8 cellular contexts compared by ENCODE assay signal in the genomic region with DNA sequence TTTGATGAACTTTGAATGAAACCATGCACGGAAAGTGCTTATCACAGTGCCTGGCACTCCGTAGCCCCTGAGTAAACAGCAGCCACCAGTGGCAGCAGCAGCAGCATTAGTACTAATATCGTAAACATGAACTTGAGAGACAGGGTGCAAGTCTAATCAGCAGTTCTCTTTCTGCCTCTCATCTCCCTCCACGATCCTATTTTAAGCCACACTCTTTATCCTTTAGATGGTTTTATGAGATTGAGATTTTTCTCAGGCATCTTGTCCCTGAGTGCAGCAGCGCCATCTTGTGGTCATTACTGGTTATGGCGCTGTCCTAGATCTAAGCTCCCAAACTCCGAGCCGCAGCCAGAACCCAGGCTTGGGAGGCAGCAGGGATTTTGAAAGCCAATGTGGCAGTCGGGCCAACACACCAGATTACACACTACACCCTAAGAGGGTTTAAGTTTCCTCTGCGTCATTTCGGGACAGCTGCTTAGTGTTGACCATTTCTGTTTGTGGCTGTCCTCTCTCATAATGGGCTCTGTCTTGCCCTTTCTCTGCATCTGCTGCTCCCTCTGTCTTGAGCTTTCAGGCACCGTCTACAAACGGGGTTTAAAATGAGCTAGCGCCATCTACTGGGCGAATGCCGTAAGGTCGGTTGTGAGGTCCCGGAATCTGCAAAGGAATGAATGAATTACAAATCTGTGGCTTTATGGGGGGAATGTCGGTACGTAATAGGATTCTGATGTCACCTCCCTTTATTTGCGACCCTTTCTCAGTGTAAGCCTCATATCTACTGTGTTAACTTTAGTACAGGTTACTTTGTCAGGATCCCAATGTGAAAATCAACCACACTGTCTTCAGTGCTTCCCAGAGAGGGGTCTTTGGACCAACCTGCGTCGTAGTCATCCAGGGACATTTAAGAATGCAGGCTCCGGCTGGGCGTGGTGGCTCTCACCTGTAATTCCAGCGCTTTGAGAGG.
A peak's percentile ranks its signal among the peaks of the same experiment; 100 is the strongest.
DNase-seq lines count a peak whose midpoint lies in the region; ATAC-seq and TF ChIP-seq lines count a peak whose summit lies in the region.

No MANE protein-coding gene starts in this region.

- POLR2A ChIA-PET in CD4-positive, alpha-beta memory T cell (lab: Charles Lee; ENCODE audit: partially characterized antibody) = interaction anchor here (0.6 to 3.1 kb wide), 24 partner anchors 10 to 781 kb away, joined by 3 to 40 read pairs (median 4); partner anchors contain the start of genes CNEP1R1, CYLD, HEATR3 and SNX20
- POLR2A ChIA-PET in activated CD8-positive, alpha-beta T cell treated with anti-CD3 and anti-CD28 coated beads for 36 hours (lab: Charles Lee) = interaction anchor here (0.5 to 1.7 kb wide), 3 partner anchors 60 to 405 kb away, joined by 3 to 4 read pairs (median 3); no protein-coding TSS in a partner anchor

- peak; percentile 89 to 91 (median 90) for DNase-seq in CD4-positive, alpha-beta memory T cell
- DNase-seq in NCI-H774 (lab: John Stamatoyannopoulos, UW) (peak; percentile 84), lung (ENCODE audit: low spot score) (peak; percentile 83)
- DNase-seq in activated CD8-positive, alpha-beta T cell treated with anti-CD3 and anti-CD28 coated beads for 36 hours = peak; percentile 91
- peak; percentile 71 to 79 (median 75) for DNase-seq in effector memory CD4-positive, alpha-beta T cell
- peak; percentile 69 to 85 (median 79) for DNase-seq in stimulated activated CD4-positive, alpha-beta T cell treated with anti-CD3 and anti-CD28 coated beads, TNF-alpha, amount 100 ng/mL, for 48 hours (ENCODE audit: low read depth in 3 of 3)

- peaks cover 10 to 22% (median 16%) of the 10 kb centered on the region in 4 donors for H3K4me1 Mint-ChIP-seq in CD4-positive, alpha-beta memory T cell
- H3K4me1 Mint-ChIP-seq in activated CD8-positive, alpha-beta T cell treated with anti-CD3 and anti-CD28 coated beads for 36 hours (ENCODE audit: low read depth) = peaks cover 13% of the 10 kb centered on the region

- H3K9me3 ChIP-seq in CD4-positive, alpha-beta memory T cell (ENCODE audit: control insufficient read depth in 1 of 2, low read length in 2 of 2) = no peaks in the 10 kb centered on the region
- H3K9me3 ChIP-seq in effector memory CD4-positive, alpha-beta T cell (ENCODE audit: control insufficient read depth, low read length) = no peaks in the 10 kb centered on the region
- H3K9me3 ChIP-seq in lung (ENCODE audit: control insufficient read depth in 2 of 2, insufficient read depth in 1 of 2, low read length in 1 of 2) = no peaks in the 10 kb centered on the region

- H3K4me3 Mint-ChIP-seq in CD4-positive, alpha-beta memory T cell = peak overlapping the region; percentile 72 to 89 (median 82)
- H3K4me3 Mint-ChIP-seq in activated CD8-positive, alpha-beta T cell treated with anti-CD3 and anti-CD28 coated beads for 36 hours = peak overlapping the region; percentile 66

- peaks cover 8% of the 10 kb centered on the region for H3K4me1 ChIP-seq in CD4-positive, alpha-beta memory T cell (ENCODE audit: insufficient read depth, low read length)
- H3K4me1 ChIP-seq in effector memory CD4-positive, alpha-beta T cell (ENCODE audit: control insufficient read depth, insufficient read depth, low read length, poor library complexity, severe bottlenecking) = no peaks in the 10 kb centered on the region
- no peaks in the 10 kb centered on the region for H3K4me1 ChIP-seq in lung (ENCODE audit: control insufficient read depth in 2 of 2, insufficient read depth in 2 of 2, low read length in 2 of 2)

- H3K36me3 ChIP-seq in CD4-positive, alpha-beta memory T cell (ENCODE audit: insufficient read depth, low read length) = no peaks in the 10 kb centered on the region
- no peaks in the 10 kb centered on the region for H3K36me3 ChIP-seq in effector memory CD4-positive, alpha-beta T cell (ENCODE audit: control insufficient read depth, insufficient read depth, low read length)
- H3K36me3 ChIP-seq in lung (ENCODE audit: control insufficient read depth in 2 of 2, insufficient read depth in 2 of 2, low read length in 2 of 2) = no peaks in the 10 kb centered on the region

- peak; percentile 91 for ATAC-seq in GM19455 (IDR thresholded peaks at IDR 0.05; ENCODE audit: unreplicated experiment)
- ATAC-seq in HG03575 (IDR thresholded peaks at IDR 0.05; ENCODE audit: extremely low read depth, insufficient number of reproducible peaks, low FRiP score, unreplicated experiment) = peak; percentile 83
- ATAC-seq in activated CD8-positive, alpha-beta T cell treated with anti-CD3 and anti-CD28 coated beads for 36 hours = peak; percentile 92
- peak; percentile 93 for ATAC-seq in lung (ENCODE audit: insufficient read depth, low FRiP score)

- H3K4me3 ChIP-seq in CD4-positive, alpha-beta memory T cell (ENCODE audit: low read length in 2 of 2) = peak overlapping the region; percentile 23 to 39
- H3K4me3 ChIP-seq in effector memory CD4-positive, alpha-beta T cell (ENCODE audit: insufficient read depth, low read depth, low read length, poor library complexity, severe bottlenecking) = peak overlapping the region; percentile 41
- H3K4me3 ChIP-seq in lung = no peak overlapping the region

- intact Hi-C loops in CD4-positive, alpha-beta memory T cell (cut with micrococcal nuclease) = loop anchor here (1.0 to 10.0 kb wide), 12 partner anchors 59 to 952 kb away; partner anchors contain the start of genes CNEP1R1 and ZNF423
- intact Hi-C loops in activated CD8-positive, alpha-beta T cell treated with anti-CD3 and anti-CD28 coated beads for 36 hours (cut with micrococcal nuclease) = loop anchor here (1.0 to 5.0 kb wide), 2 partner anchors 59 to 141 kb away; no protein-coding TSS in a partner anchor

- H3K27ac Mint-ChIP-seq in CD4-positive, alpha-beta memory T cell = peak overlapping the region; percentile 81 to 95 (median 90)
- H3K27ac Mint-ChIP-seq in activated CD8-positive, alpha-beta T cell treated with anti-CD3 and anti-CD28 coated beads for 36 hours = peak overlapping the region; percentile 70

- peaks cover 0 to 2% of the 10 kb centered on the region in 2 donors for H3K36me3 Mint-ChIP-seq in CD4-positive, alpha-beta memory T cell
- H3K36me3 Mint-ChIP-seq in activated CD8-positive, alpha-beta T cell treated with anti-CD3 and anti-CD28 coated beads for 36 hours (ENCODE audit: low read depth) = no peaks in the 10 kb centered on the region

- H3K9me3 Mint-ChIP-seq in CD4-positive, alpha-beta memory T cell = no peaks in the 10 kb centered on the region
- H3K9me3 Mint-ChIP-seq in activated CD8-positive, alpha-beta T cell treated with anti-CD3 and anti-CD28 coated beads for 36 hours = no peaks in the 10 kb centered on the region

- peaks cover 0 to 2% of the 10 kb centered on the region in 2 donors for H3K27me3 Mint-ChIP-seq in CD4-positive, alpha-beta memory T cell
- H3K27me3 Mint-ChIP-seq in activated CD8-positive, alpha-beta T cell treated with anti-CD3 and anti-CD28 coated beads for 36 hours = no peaks in the 10 kb centered on the region

- no peak overlapping the region for H3K27ac ChIP-seq in CD4-positive, alpha-beta memory T cell (ENCODE audit: low read depth, low read length)
- H3K27ac ChIP-seq in effector memory CD4-positive, alpha-beta T cell (ENCODE audit: insufficient read depth, low read length, poor library complexity, severe bottlenecking) = no peak overlapping the region
- peak overlapping the region; percentile 61 to 65 for H3K27ac ChIP-seq in lung (ENCODE audit: low read depth in 1 of 2, low read length in 1 of 2)

- WGBS in lung, 2 donors = 11 to 13% methylated on average over 26 of the region's 26 CpGs

- CTCF ChIA-PET in CD4-positive, alpha-beta memory T cell (lab: Charles Lee; ENCODE audit: partially characterized antibody) = interaction anchor here (0.6 to 13.4 kb wide), 96 partner anchors 8 to 786 kb away, joined by 3 to 458 read pairs (median 5); partner anchors contain the start of genes ADCY7, CNEP1R1, CYLD and SNX20
- CTCF ChIA-PET in activated CD8-positive, alpha-beta T cell treated with anti-CD3 and anti-CD28 coated beads for 36 hours (lab: Charles Lee) = interaction anchor here (0.6 to 7.0 kb wide), 108 partner anchors 8 to 782 kb away, joined by 3 to 275 read pairs (median 5); partner anchors contain the start of genes BRD7, CNEP1R1, CYLD and SNX20

- H3K27me3 ChIP-seq in CD4-positive, alpha-beta memory T cell (ENCODE audit: insufficient read depth, low read length) = no peaks in the 10 kb centered on the region
- no peaks in the 10 kb centered on the region for H3K27me3 ChIP-seq in effector memory CD4-positive, alpha-beta T cell (replicated peaks; ENCODE audit: control insufficient read depth, insufficient read depth, low read length, poor library complexity, severe bottlenecking)
- no peaks in the 10 kb centered on the region for H3K27me3 ChIP-seq in lung (ENCODE audit: control insufficient read depth, insufficient read depth)

- TF ChIP-seq CTCF in activated CD8-positive, alpha-beta T cell treated with anti-CD3 and anti-CD28 coated beads for 36 hours (IDR thresholded peaks at IDR 0.05) = peak; percentile 98
- peak; percentile 82 for TF ChIP-seq CTCF in lung (IDR thresholded peaks at IDR 0.05; ENCODE audit: control extremely low read depth, extremely low read depth)

Comparison
In these comparisons a context has a peak if more than half of its experiments do, and no peak if none do; other contexts are left out.
1. H3K27ac ChIP-seq: peak in lung (2 of 2); none in CD4-positive, alpha-beta memory T cell (single experiment) and effector memory CD4-positive, alpha-beta T cell (single experiment).
2. Peak in every context shown above with its lines, with median percentiles within 50 percentile points of each other: DNase-seq and ATAC-seq.